In the genomic region with DNA sequence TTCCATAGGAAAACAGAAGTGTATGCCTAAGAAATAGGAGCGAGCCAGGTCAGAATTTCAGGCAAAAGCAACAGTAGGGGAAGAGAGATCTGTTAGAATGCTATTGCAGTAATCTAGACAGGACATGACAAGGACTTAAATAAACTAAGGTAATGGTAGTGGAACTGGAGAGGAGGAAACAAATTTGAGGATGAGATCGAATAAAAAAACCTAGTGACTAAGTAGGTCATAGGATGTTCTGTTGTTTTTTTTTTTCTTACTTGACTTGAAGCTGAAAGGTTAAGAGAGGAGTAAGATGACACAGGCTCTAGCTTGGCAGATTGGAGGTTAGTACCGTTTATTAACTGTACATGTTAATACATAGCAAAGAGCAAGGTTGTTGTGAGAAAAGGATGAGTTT, we compare ENCODE assay signal across 19 cellular contexts. TPM values are rescaled to one million over a fixed set of nuclear protein-coding genes. Genes with fewer than 3 reads are reported as not detected.
DNase-seq lines count a peak whose midpoint lies in the region; ATAC-seq and TF ChIP-seq lines count a peak whose summit lies in the region.
"Had no signal": no experiment of that assay in that cellular context is flagged by ENCODE, and none has a peak within 500 bp of the region (broad histone marks: within the 10 kb centered on the region; RNA-seq: fewer than 3 reads in every experiment).

No MANE protein-coding gene starts in this region.

- ATAC-seq in HG03342 (IDR thresholded peaks at IDR 0.05; ENCODE audit: unreplicated experiment): no peak
- ATAC-seq: A549 had no signal

- peak overlapping the region; percentile 77 for H3K27ac ChIP-seq in left ventricle myocardium inferior (replicated peaks)
- H3K27ac ChIP-seq in effector memory CD4-positive, alpha-beta T cell (ENCODE audit: insufficient read depth, low read length, poor library complexity, severe bottlenecking): no peak overlapping the region
- H3K27ac ChIP-seq: A549, BLaER1, PC-9, SJSA1 had no signal

- no peaks in the 10 kb centered on the region for H3K27me3 ChIP-seq in left ventricle myocardium inferior (ENCODE audit: low read depth)
- H3K27me3 ChIP-seq in effector memory CD4-positive, alpha-beta T cell (replicated peaks; ENCODE audit: control insufficient read depth, insufficient read depth, low read length, poor library complexity, severe bottlenecking): no peaks in the 10 kb centered on the region
- H3K27me3 ChIP-seq: BLaER1, SJSA1 had no signal

- H3K4me3 ChIP-seq in left ventricle myocardium inferior: no peak overlapping the region
- no peak overlapping the region for H3K4me3 ChIP-seq in effector memory CD4-positive, alpha-beta T cell (ENCODE audit: insufficient read depth, low read depth, low read length, poor library complexity, severe bottlenecking)
- H3K4me3 ChIP-seq: A549, BLaER1, PC-9, SJSA1 had no signal

- H3K9me3 ChIP-seq in left ventricle myocardium inferior (replicated peaks): no peaks in the 10 kb centered on the region
- H3K9me3 ChIP-seq in effector memory CD4-positive, alpha-beta T cell (ENCODE audit: control insufficient read depth, low read length): no peaks in the 10 kb centered on the region
- H3K9me3 ChIP-seq: A549, BLaER1, SJSA1 had no signal

- H3K36me3 ChIP-seq in left ventricle myocardium inferior: peaks cover 27% of the 10 kb centered on the region
- no peaks in the 10 kb centered on the region for H3K36me3 ChIP-seq in effector memory CD4-positive, alpha-beta T cell (ENCODE audit: control insufficient read depth, insufficient read depth, low read length)

- peaks cover 15% of the 10 kb centered on the region for H3K4me1 ChIP-seq in left ventricle myocardium inferior
- no peaks in the 10 kb centered on the region for H3K4me1 ChIP-seq in effector memory CD4-positive, alpha-beta T cell (ENCODE audit: control insufficient read depth, insufficient read depth, low read length, poor library complexity, severe bottlenecking)
- H3K4me1 ChIP-seq: A549, BLaER1, SJSA1 had no signal

- DNase-seq in left ventricle myocardium inferior: no peak
- no peak for DNase-seq in cardiac septum (ENCODE audit: low spot score)
- DNase-seq in brain pericyte (ENCODE audit: low read depth, low spot score): peak; percentile 4
- peak; percentile 3 for DNase-seq in kidney tubule cell (ENCODE audit: low spot score)
- DNase-seq in activated CD8-positive, alpha-beta memory T cell treated with anti-CD3 and anti-CD28 coated beads, Interleukin-2, amount 50 U/mL, for 48 hours: no peak
- no peak for DNase-seq in SIG-M5 (lab: John Stamatoyannopoulos, UW)
- no peak for DNase-seq in effector memory CD4-positive, alpha-beta T cell
- DNase-seq: CD8-positive, alpha-beta memory T cell; DMS79 treated with DMSO at 0.1 percent for 48 hours; H9; NCI-H1436; NCI-H1930; NCI-H345; NCI-H526; PC-9 had no signal

- no peak for TF ChIP-seq CTCF in left ventricle myocardium inferior (IDR thresholded peaks at IDR 0.05; ENCODE audit: borderline replicate concordance)

- intact Hi-C loops in left ventricle myocardium inferior (cut with micrococcal nuclease): no loop called here
- intact Hi-C loops in cardiac septum (cut with DNase I): loop anchor here (10.0 kb wide), 1 partner anchor 176 kb away; no protein-coding TSS in a partner anchor

RNA-seq across cellular contexts. Expression of gene ORC3, which starts 28.6 kb away (rescaled TPM):
- total RNA-seq in left ventricle myocardium inferior: 20.5 TPM
- 23.0 TPM for total RNA-seq in cardiac septum

RNA-seq across cellular contexts. Expression of gene RARS2, which starts 28.7 kb away (rescaled TPM):
- total RNA-seq in left ventricle myocardium inferior (19.5 TPM), cardiac septum (23.6 TPM)

Comparison
In these comparisons a context has a peak if more than half of its experiments do, and no peak if none do; other contexts are left out.
1. DNase-seq: peak in brain pericyte (single experiment) and kidney tubule cell (single experiment); none in left ventricle myocardium inferior (single experiment), cardiac septum (single experiment), activated CD8-positive, alpha-beta memory T cell treated with anti-CD3 and anti-CD28 coated beads, Interleukin-2, amount 50 U/mL, for 48 hours (single experiment), SIG-M5 (single experiment) and effector memory CD4-positive, alpha-beta T cell (0 of 3).